8 cellular contexts compared by ENCODE assay signal in the genomic region with DNA sequence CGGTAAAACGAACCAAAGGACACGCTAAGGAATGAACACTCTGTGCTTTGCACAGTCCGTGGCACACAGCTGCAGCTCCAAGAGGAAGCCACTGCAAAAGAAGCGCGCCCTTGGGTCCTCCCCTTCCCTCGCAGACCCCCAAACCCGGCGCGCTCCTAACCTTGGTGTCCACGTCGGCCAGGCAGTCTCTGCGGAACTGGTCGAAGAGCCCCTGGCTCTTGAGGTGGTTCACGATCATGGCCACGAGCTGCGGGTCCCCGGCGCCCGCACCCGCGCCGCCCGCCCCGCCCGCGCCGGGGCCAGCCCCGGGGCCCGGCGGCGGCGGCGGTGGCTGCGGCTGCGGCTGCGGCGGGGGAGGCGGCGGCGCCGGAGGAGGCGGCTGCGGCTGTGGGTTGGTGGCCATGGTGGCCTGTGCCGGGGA. TPM values are rescaled to one million over a fixed set of nuclear protein-coding genes. Genes with fewer than 3 reads are reported as not detected.
DNase-seq lines count a peak whose midpoint lies in the region; ATAC-seq and TF ChIP-seq lines count a peak whose summit lies in the region.

No MANE protein-coding gene starts in this region.

- TF ChIP-seq POLR2A in testis (IDR thresholded peaks at IDR 0.05): no peak

- H3K27ac ChIP-seq in OCI-LY7 (ENCODE audit: low read depth, low read length, poor library complexity, severe bottlenecking): peak overlapping the region; percentile 56
- H3K27ac ChIP-seq in lung (ENCODE audit: low read depth in 1 of 2, low read length in 1 of 2): peak overlapping the region; percentile 90 to 96
- peak overlapping the region; percentile 87 to 92 for H3K27ac ChIP-seq in testis

- H3K9me3 ChIP-seq in OCI-LY7 (ENCODE audit: low read length) (no peaks in the 10 kb centered on the region), lung (ENCODE audit: control insufficient read depth in 2 of 2, insufficient read depth in 1 of 2, low read length in 1 of 2) (no peaks in the 10 kb centered on the region), testis (no peaks in the 10 kb centered on the region)

- TF ChIP-seq CTCF in OCI-LY7 (conservative IDR thresholded peaks at IDR 0.05; ENCODE audit: low read length) (no peak), cardiac fibroblast (IDR thresholded peaks at IDR 0.05; ENCODE audit: low read depth, low read length) (no peak), lung (IDR thresholded peaks at IDR 0.05; ENCODE audit: control extremely low read depth, extremely low read depth) (no peak), testis (IDR thresholded peaks at IDR 0.05) (no peak)

- no TSS peak for BruUV-seq in OCI-LY7 (replicated peaks; lab: Mats Ljungman, UMichigan)

- H3K27me3 ChIP-seq in lung (ENCODE audit: control insufficient read depth, insufficient read depth) (no peaks in the 10 kb centered on the region), testis (no peaks in the 10 kb centered on the region)

- peaks cover 12% of the 10 kb centered on the region for H3K36me3 ChIP-seq in OCI-LY7 (ENCODE audit: insufficient read depth, low read length)
- H3K36me3 ChIP-seq in lung (ENCODE audit: control insufficient read depth in 2 of 2, insufficient read depth in 2 of 2, low read length in 2 of 2): no peaks in the 10 kb centered on the region
- no peaks in the 10 kb centered on the region for H3K36me3 ChIP-seq in testis (ENCODE audit: low read depth, missing control alignments)

- peak; percentile 60 for ATAC-seq in HG02642 (IDR thresholded peaks at IDR 0.05; ENCODE audit: poor library complexity, unreplicated experiment)
- ATAC-seq in lung (ENCODE audit: insufficient read depth, low FRiP score): no peak

- CTCF ChIA-PET in OCI-LY7 (lab: Charles Lee; ENCODE audit: unreplicated experiment): no interaction called here

- no peaks in the 10 kb centered on the region for H3K9me2 ChIP-seq in OCI-LY7 (ENCODE audit: insufficient read depth, low read length)

- H4K20me1 ChIP-seq in OCI-LY7 (ENCODE audit: insufficient read depth, low read length): peaks cover 16% of the 10 kb centered on the region; the same call in 1 of the 2 replicates

- peak overlapping the region; percentile 95 for H3K4me2 ChIP-seq in OCI-LY7 (ENCODE audit: low read length)

- H3K79me2 ChIP-seq in OCI-LY7 (ENCODE audit: insufficient read depth, low read depth, low read length): peaks cover 54% of the 10 kb centered on the region

- intact Hi-C loops in OCI-LY7 (cut with micrococcal nuclease; ENCODE audit: unreplicated experiment) (loop anchor here (5.0 kb wide), 1 partner anchor 1375 kb away; the partner anchor contains the start of gene CPEB2), testis (cut with DNase I; ENCODE audit: low total_unique reads) (no loop called here)

- H3K4me3 ChIP-seq in OCI-LY7 (ENCODE audit: low read depth, low read length, poor library complexity, severe bottlenecking): peak overlapping the region; percentile 98
- H3K4me3 ChIP-seq in cardiac fibroblast (replicated peaks in 1 of 2; ENCODE audit: low read depth in 2 of 2, low read length in 2 of 2): peak overlapping the region; percentile 87 to 91
- peak overlapping the region; percentile 93 for H3K4me3 ChIP-seq in lung
- peak overlapping the region; percentile 76 to 80 for H3K4me3 ChIP-seq in testis

- POLR2A ChIA-PET in OCI-LY7 (lab: Charles Lee): interaction anchor here (2.3 to 2.5 kb wide), 2 partner anchors 12 to 21 kb away, joined by 7 to 8 read pairs; no protein-coding TSS in a partner anchor

- peak overlapping the region; percentile 79; the same call in 1 of the 2 replicates for H2AFZ ChIP-seq in OCI-LY7 (ENCODE audit: low read length)

- H3K4me1 ChIP-seq in OCI-LY7 (ENCODE audit: insufficient read depth, low read length, poor library complexity, severe bottlenecking) (peaks cover 18% of the 10 kb centered on the region), lung (ENCODE audit: control insufficient read depth in 2 of 2, insufficient read depth in 2 of 2, low read length in 2 of 2) (peaks cover 3 to 13% of the 10 kb centered on the region in 2 donors), testis (peaks cover 28% of the 10 kb centered on the region)

- DNase-seq in NCI-H748 (lab: John Stamatoyannopoulos, UW; ENCODE audit: unreplicated experiment) (peak; percentile 24), NCI-H748 treated with DMSO at 0.1 percent for 48 hours (lab: John Stamatoyannopoulos, UW) (no peak), OCI-LY7 (ENCODE audit: low spot score) (peak; percentile 55), cardiac fibroblast (ENCODE audit: low read depth in 2 of 2) (no peak), lung (ENCODE audit: low spot score) (no peak), testis (no peak), globus pallidus (ENCODE audit: low spot score) (no peak)

- WGBS in lung, 2 donors: 0 to 1% methylated on average over 31 to 45 of the region's 45 CpGs
- WGBS in testis, 2 donors: 0 to 1% methylated on average over 8 to 34 of the region's 45 CpGs

RNA-seq across cellular contexts. Expression of gene BOD1L1, which starts 0.3 kb away (rescaled TPM):
- 24.0 and 38.8 TPM in 2 replicates for total RNA-seq in OCI-LY7 (2014; rRNA removed; shearing (Covaris generic))
- total RNA-seq in OCI-LY7 (2022) (49.6 and 55.7 TPM in 2 replicates), lung (10 to 100 TPM; 30.1 to 83.9 TPM), testis (100 to 1,000 TPM in 1 of 2 donors, 10 to 100 TPM in 1; 98.1 to 108 TPM)
- polyA plus RNA-seq in lung (10 to 100 TPM in 1 of 2 donors, 1 to 10 TPM in 1; 8.5 to 17.8 TPM), testis (ENCODE audit: insufficient read depth, low read depth, low replicate concordance) (14.7 TPM)

Comparison
In these comparisons a context has a peak if more than half of its experiments do, and no peak if none do; other contexts are left out.
1. DNase-seq: peak in NCI-H748 (single experiment) and OCI-LY7 (single experiment); none in NCI-H748 treated with DMSO at 0.1 percent for 48 hours (single experiment), cardiac fibroblast (0 of 2), lung (single experiment), testis (single experiment) and globus pallidus (single experiment).
2. Peak in every context shown above with its lines, with median percentiles within 50 percentile points of each other: H3K27ac ChIP-seq and H3K4me3 ChIP-seq.